Comparison of ENCODE assay signal across 9 cellular contexts in the genomic region with DNA sequence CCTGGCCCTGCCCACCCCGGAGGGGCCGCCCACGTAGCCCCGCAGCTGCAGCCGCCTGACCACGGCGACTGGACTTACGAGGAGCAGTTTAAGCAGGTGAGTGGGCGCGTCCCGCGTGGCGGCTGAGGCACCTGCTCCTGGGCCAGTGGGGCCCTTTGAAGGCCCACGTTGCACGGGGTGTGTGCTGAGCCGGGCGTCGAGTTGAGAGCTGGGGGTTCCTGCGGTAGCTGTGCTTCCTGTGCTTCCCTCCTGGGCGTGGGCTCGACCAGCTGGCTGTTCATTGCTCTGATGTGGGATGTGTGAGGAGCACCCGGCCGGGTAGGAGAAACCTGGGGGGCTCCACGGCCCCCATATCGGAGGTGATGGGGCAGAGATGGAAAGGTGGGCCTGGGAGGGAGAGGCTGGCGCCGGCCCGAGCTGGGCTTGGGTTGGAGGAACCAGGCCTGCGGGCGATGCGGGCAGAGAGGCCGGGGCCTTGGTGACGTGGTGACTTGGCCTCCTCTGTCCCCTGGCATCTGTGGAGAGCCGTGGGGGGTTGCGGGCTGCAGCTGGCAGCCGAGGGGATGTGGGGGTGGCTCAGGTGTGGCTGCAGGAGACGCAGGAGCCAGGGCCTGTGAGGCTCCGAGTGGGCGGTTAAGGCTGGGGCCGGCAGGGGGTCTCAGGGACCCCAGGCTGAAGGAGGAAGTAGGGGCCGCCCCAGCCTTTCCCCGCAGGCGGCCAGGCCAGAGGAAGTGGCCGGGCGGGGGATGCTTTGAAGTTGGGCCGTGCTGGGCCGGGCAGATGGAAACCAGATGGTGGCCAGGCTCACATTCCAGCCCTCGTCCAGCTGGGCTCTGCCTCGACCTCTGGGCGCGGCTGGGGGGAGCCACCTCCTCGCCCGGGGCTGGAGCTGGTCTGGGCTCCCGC. TPM values are rescaled to one million over a fixed set of nuclear protein-coding genes. Genes with fewer than 3 reads are reported as not detected.
A peak's percentile ranks its signal among the peaks of the same experiment; 100 is the strongest.
DNase-seq lines count a peak whose midpoint lies in the region; ATAC-seq, FAIRE-seq and TF ChIP-seq lines count a peak whose summit lies in the region.
"Had no signal": no experiment of that assay in that cellular context is flagged by ENCODE, and none has a peak within 500 bp of the region (broad histone marks: within the 10 kb centered on the region; RNA-seq: fewer than 3 reads in every experiment).

No MANE protein-coding gene starts in this region.

- H3K36me3 ChIP-seq in HepG2 (replicated peaks in 1 of 2; ENCODE audit: control insufficient read depth in 1 of 2, insufficient read depth in 2 of 2, low read length in 2 of 2) (peaks cover 12 to 61% of the 10 kb centered on the region in 2 experiments; a peak in 4 of 5 replicates), upper lobe of right lung (peaks cover 8% of the 10 kb centered on the region)

- H3K4me2 ChIP-seq in HepG2 (ENCODE audit: low read depth, low read length), result peak overlapping the region; percentile 36

- peaks cover 79% of the 10 kb centered on the region for H3K79me2 ChIP-seq in HepG2 (ENCODE audit: insufficient read depth, low read length)

- peak; percentile 97 for DNase-seq in GM03348 (ENCODE audit: low spot score)
- DNase-seq in RPMI7951 (ENCODE audit: low read depth), result peak; percentile 98
- peak in 4 of 61 donors; percentile 2 to 45 (median 4) for DNase-seq in caudate nucleus (lab: John Stamatoyannopoulos, UW)
- DNase-seq in HepG2 (ENCODE audit: low spot score), result no peak
- peak; percentile 77 for DNase-seq in upper lobe of right lung
- no peak for DNase-seq in urothelium cell line (ENCODE audit: low spot score)

- H3K9me3 ChIP-seq in HepG2 (ENCODE audit: low read length) (no peaks in the 10 kb centered on the region), upper lobe of right lung (no peaks in the 10 kb centered on the region)

- TF ChIP-seq CTCF in HepG2 (CRISPR knock-in tag; IDR thresholded peaks at IDR 0.05) (peak; percentile 35), upper lobe of right lung (IDR thresholded peaks at IDR 0.05) (no peak)

- no peak for TF ChIP-seq EP300 in HepG2 (IDR thresholded peaks at IDR 0.05; ENCODE audit: low read depth in 2 of 2, low read length in 2 of 2)
- TF ChIP-seq EP300 in HepG2 (CRISPR knock-in tag; IDR thresholded peaks at IDR 0.05; ENCODE audit: borderline replicate concordance), result no peak

- no peaks in the 10 kb centered on the region for H3K27me3 ChIP-seq in HepG2 (ENCODE audit: control insufficient read depth in 1 of 2, insufficient read depth in 2 of 2, low read length in 2 of 2)
- H3K27me3 ChIP-seq in upper lobe of right lung, result no peaks in the 10 kb centered on the region

- CTCF ChIA-PET in HepG2 (lab: Yijun Ruan, JAX; ENCODE audit: low intra/inter-chr PET ratio, low total read pairs), result interaction anchor here (0.6 kb wide), 1 partner anchor 10 kb away, joined by 3 read pairs; no protein-coding TSS in a partner anchor

- H3K9ac ChIP-seq in HepG2 (ENCODE audit: insufficient read depth, low read depth, low read length), result no peak overlapping the region

- no peak overlapping the region for H2AFZ ChIP-seq in HepG2 (ENCODE audit: low read length)

- FAIRE-seq in HepG2 (lab: Jason Lieb, UNC) (no peak), urothelium cell line (lab: Jason Lieb, UNC) (no peak)

- no TSS peak for BruUV-seq in HepG2 (replicated peaks; lab: Mats Ljungman, UMichigan)

- H3K27ac ChIP-seq in caudate nucleus (ENCODE audit: low read depth, low read length), result peak overlapping the region; percentile 52
- peak overlapping the region; percentile 55 for H3K27ac ChIP-seq in HepG2 (ENCODE audit: extremely low read length, insufficient read depth, low read length)
- peak overlapping the region; percentile 72 for H3K27ac ChIP-seq in upper lobe of right lung

- ATAC-seq in HepG2 (peak; percentile 41), upper lobe of right lung (peak; percentile 34), GM21360 (IDR thresholded peaks at IDR 0.05; ENCODE audit: unreplicated experiment) (no peak), GM21825 (IDR thresholded peaks at IDR 0.05; ENCODE audit: unreplicated experiment) (no peak)

- H3K4me3 ChIP-seq in HepG2 (replicated peaks in 1 of 3; ENCODE audit: insufficient read depth in 1 of 3, low read depth in 2 of 3, low read length in 3 of 3) (peak overlapping the region in 1 of 3 experiments; percentile 37; a peak in 1 of 6 replicates), upper lobe of right lung (no peak overlapping the region)

- H3K4me1 ChIP-seq in HepG2 (ENCODE audit: insufficient read depth, low read length), result peaks cover 92% of the 10 kb centered on the region
- H3K4me1 ChIP-seq in upper lobe of right lung, result peaks cover 35% of the 10 kb centered on the region

- TF ChIP-seq RAD21 in HepG2 (CRISPR knock-in tag; IDR thresholded peaks at IDR 0.05), result no peak

- intact Hi-C loops in HepG2 (cut with micrococcal nuclease; ENCODE audit: unreplicated experiment) (loop anchor here (2.0 kb wide), 1 partner anchor 26 kb away; no protein-coding TSS in a partner anchor), upper lobe of right lung (cut with DNase I) (no loop called here)

- in situ Hi-C loops in HepG2 (cut with HindIII; ENCODE audit: extremely low pct_ligation_motif_present, low pct_unique_long_range_greater_than_20kb), result no loop called here

- POLR2A ChIA-PET in HepG2 (lab: Yijun Ruan, JAX), result interaction anchor here (0.6 to 5.6 kb wide), 10 partner anchors 9 to 52 kb away, joined by 3 to 50 read pairs (median 4); no protein-coding TSS in a partner anchor

- WGBS in HepG2 (ENCODE audit: low lambda C conversion rate), result 89% methylated on average over 20 of the region's 54 CpGs

- H4K20me1 ChIP-seq in HepG2 (ENCODE audit: insufficient read depth, low read length), result peaks cover 37% of the 10 kb centered on the region; the same call in 1 of the 2 replicates

- no peak; a peak in 1 of 4 replicates for TF ChIP-seq POLR2A in HepG2 (IDR thresholded peaks at IDR 0.05; ENCODE audit: insufficient read depth in 1 of 2, low read depth in 2 of 2, low read length in 2 of 2)

RNA-seq across cellular contexts. Expression of gene ARID3A, which starts 7.1 kb away (rescaled TPM):
- 5.3 and 5.6 TPM in 2 replicates for total RNA-seq in RPMI7951 (2014; rRNA removed; shearing (Covaris generic))
- total RNA-seq in HepG2 (2016; rRNA removed; fragmentation: Illumina TruSeq; extraction: Trizol) (53.8 and 71.3 TPM in 2 replicates), upper lobe of right lung (16.1 TPM)
- total RNA-seq in HepG2 (2016; cell fraction: cytosol; rRNA removed; fragmentation: Illumina TruSeq; extraction: Trizol; ENCODE audit: low read depth), result 26.5 and 31.5 TPM in 2 replicates
- total RNA-seq in HepG2 (2016; cell fraction: insoluble cytoplasmic fraction; rRNA removed; fragmentation: Illumina TruSeq; extraction: Trizol), result 41.5 and 68.9 TPM in 2 replicates
- 56.8 and 62.2 TPM in 2 replicates for total RNA-seq in HepG2 (2016; cell fraction: membrane; rRNA removed; fragmentation: Illumina TruSeq; extraction: Trizol)
- total RNA-seq in HepG2 (2016; cell fraction: nucleus; rRNA removed; fragmentation: Illumina TruSeq; extraction: Trizol), result 35.6 and 47.1 TPM in 2 replicates
- 77.9 and 102 TPM in 2 replicates for polyA plus RNA-seq in HepG2 (2011; rRNA removed)
- 44.7 and 68.0 TPM in 2 replicates for polyA plus RNA-seq in HepG2 (2011; cell fraction: cytosol; rRNA removed)
- 150 and 160 TPM in 2 replicates for polyA plus RNA-seq in HepG2 (2011; cell fraction: nucleus; rRNA removed)
- 78.6 and 99.3 TPM in 2 replicates for polyA plus RNA-seq in HepG2 (2012)
- 31.0 and 31.3 TPM in 2 replicates for polyA plus RNA-seq in HepG2 (2016; cell fraction: cytosol; fragmentation: Illumina TruSeq; extraction: Trizol; ENCODE audit: low read depth)
- polyA plus RNA-seq in HepG2 (2016; cell fraction: insoluble cytoplasmic fraction; fragmentation: Illumina TruSeq; extraction: Trizol; ENCODE audit: low read depth), result 58.1 and 70.4 TPM in 2 replicates
- 47.1 and 58.2 TPM in 2 replicates for polyA plus RNA-seq in HepG2 (2016; cell fraction: membrane; fragmentation: Illumina TruSeq; extraction: Trizol; ENCODE audit: low read depth)
- 76.0 and 89.6 TPM in 2 replicates for polyA plus RNA-seq in HepG2 (2016; cell fraction: nucleus; fragmentation: Illumina TruSeq; extraction: Trizol; ENCODE audit: insufficient read depth, low read depth)
- 15.5 and 299 TPM in 2 replicates for polyA minus RNA-seq in HepG2 (2011; rRNA and poly(A)+ RNA removed; ENCODE audit: low replicate concordance)
- polyA minus RNA-seq in HepG2 (2011; cell fraction: cytosol; rRNA and poly(A)+ RNA removed), result 163 and 199 TPM in 2 replicates
- polyA minus RNA-seq in HepG2 (2011; cell fraction: nucleus; rRNA and poly(A)+ RNA removed), result 48.5 and 77.1 TPM in 2 replicates

RNA-seq across cellular contexts. Expression of gene KISS1R, which starts 15.8 kb away (rescaled TPM):
- not detected in 2 replicates for total RNA-seq in RPMI7951 (2014; rRNA removed; shearing (Covaris generic))
- 3.9 and 10.2 TPM in 2 replicates for total RNA-seq in HepG2 (2016; rRNA removed; fragmentation: Illumina TruSeq; extraction: Trizol)
- 4.7 and 5.1 TPM in 2 replicates for total RNA-seq in HepG2 (2016; cell fraction: cytosol; rRNA removed; fragmentation: Illumina TruSeq; extraction: Trizol; ENCODE audit: low read depth)
- 3.2 and 9.6 TPM in 2 replicates for total RNA-seq in HepG2 (2016; cell fraction: insoluble cytoplasmic fraction; rRNA removed; fragmentation: Illumina TruSeq; extraction: Trizol)
- total RNA-seq in HepG2 (2016; cell fraction: membrane; rRNA removed; fragmentation: Illumina TruSeq; extraction: Trizol), result 7.1 and 8.6 TPM in 2 replicates
- 8.2 and 8.4 TPM in 2 replicates for total RNA-seq in HepG2 (2016; cell fraction: nucleus; rRNA removed; fragmentation: Illumina TruSeq; extraction: Trizol)
- polyA plus RNA-seq in HepG2 (2011; rRNA removed), result 1.1 and 1.5 TPM in 2 replicates
- polyA plus RNA-seq in HepG2 (2011; cell fraction: cytosol; rRNA removed), result 1.6 and 3.0 TPM in 2 replicates
- 10.4 and 11.9 TPM in 2 replicates for polyA plus RNA-seq in HepG2 (2011; cell fraction: nucleus; rRNA removed)
- 2.8 and 4.0 TPM in 2 replicates for polyA plus RNA-seq in HepG2 (2012)
- polyA plus RNA-seq in HepG2 (2016; cell fraction: cytosol; fragmentation: Illumina TruSeq; extraction: Trizol; ENCODE audit: low read depth), result 3.6 and 4.4 TPM in 2 replicates
- 4.2 and 5.9 TPM in 2 replicates for polyA plus RNA-seq in HepG2 (2016; cell fraction: insoluble cytoplasmic fraction; fragmentation: Illumina TruSeq; extraction: Trizol; ENCODE audit: low read depth)
- 4.5 and 6.0 TPM in 2 replicates for polyA plus RNA-seq in HepG2 (2016; cell fraction: membrane; fragmentation: Illumina TruSeq; extraction: Trizol; ENCODE audit: low read depth)
- polyA plus RNA-seq in HepG2 (2016; cell fraction: nucleus; fragmentation: Illumina TruSeq; extraction: Trizol; ENCODE audit: insufficient read depth, low read depth), result 15.3 and 19.1 TPM in 2 replicates
- polyA minus RNA-seq in HepG2 (2011; rRNA and poly(A)+ RNA removed; ENCODE audit: low replicate concordance), result 5.9 TPM in 1 of 2 replicates, not detected in the other
- polyA minus RNA-seq in HepG2 (2011; cell fraction: cytosol; rRNA and poly(A)+ RNA removed), result 2.4 and 3.7 TPM in 2 replicates
- polyA minus RNA-seq in HepG2 (2011; cell fraction: nucleus; rRNA and poly(A)+ RNA removed), result 0.50 and 0.77 TPM in 2 replicates
- not detected for total RNA-seq in upper lobe of right lung

RNA-seq across cellular contexts. Expression of gene R3HDM4, which starts 19.9 kb away (rescaled TPM):
- 19.7 and 29.3 TPM in 2 replicates for total RNA-seq in RPMI7951 (2014; rRNA removed; shearing (Covaris generic))
- total RNA-seq in HepG2 (2016; rRNA removed; fragmentation: Illumina TruSeq; extraction: Trizol) (21.8 and 26.2 TPM in 2 replicates), upper lobe of right lung (50.7 TPM)
- total RNA-seq in HepG2 (2016; cell fraction: cytosol; rRNA removed; fragmentation: Illumina TruSeq; extraction: Trizol; ENCODE audit: low read depth), result 17.5 and 31.0 TPM in 2 replicates
- 22.0 and 24.7 TPM in 2 replicates for total RNA-seq in HepG2 (2016; cell fraction: insoluble cytoplasmic fraction; rRNA removed; fragmentation: Illumina TruSeq; extraction: Trizol)
- total RNA-seq in HepG2 (2016; cell fraction: membrane; rRNA removed; fragmentation: Illumina TruSeq; extraction: Trizol), result 29.7 and 34.2 TPM in 2 replicates
- total RNA-seq in HepG2 (2016; cell fraction: nucleus; rRNA removed; fragmentation: Illumina TruSeq; extraction: Trizol), result 16.4 and 18.7 TPM in 2 replicates
- 26.9 and 40.4 TPM in 2 replicates for polyA plus RNA-seq in HepG2 (2011; rRNA removed)
- 30.7 and 39.0 TPM in 2 replicates for polyA plus RNA-seq in HepG2 (2011; cell fraction: cytosol; rRNA removed)
- polyA plus RNA-seq in HepG2 (2011; cell fraction: nucleus; rRNA removed), result 57.8 and 68.0 TPM in 2 replicates
- 22.6 and 31.3 TPM in 2 replicates for polyA plus RNA-seq in HepG2 (2012)
- 24.5 and 25.3 TPM in 2 replicates for polyA plus RNA-seq in HepG2 (2016; cell fraction: cytosol; fragmentation: Illumina TruSeq; extraction: Trizol; ENCODE audit: low read depth)
- polyA plus RNA-seq in HepG2 (2016; cell fraction: insoluble cytoplasmic fraction; fragmentation: Illumina TruSeq; extraction: Trizol; ENCODE audit: low read depth), result 39.3 and 43.4 TPM in 2 replicates
- polyA plus RNA-seq in HepG2 (2016; cell fraction: membrane; fragmentation: Illumina TruSeq; extraction: Trizol; ENCODE audit: low read depth), result 44.4 and 45.0 TPM in 2 replicates
- polyA plus RNA-seq in HepG2 (2016; cell fraction: nucleus; fragmentation: Illumina TruSeq; extraction: Trizol; ENCODE audit: insufficient read depth, low read depth), result 58.7 and 76.5 TPM in 2 replicates
- polyA minus RNA-seq in HepG2 (2011; rRNA and poly(A)+ RNA removed; ENCODE audit: low replicate concordance), result 15.6 and 40.4 TPM in 2 replicates
- polyA minus RNA-seq in HepG2 (2011; cell fraction: cytosol; rRNA and poly(A)+ RNA removed), result 11.7 and 15.6 TPM in 2 replicates
- 8.1 and 9.8 TPM in 2 replicates for polyA minus RNA-seq in HepG2 (2011; cell fraction: nucleus; rRNA and poly(A)+ RNA removed)

RNA-seq across cellular contexts. Expression of gene RNU6-9, which starts 39.6 kb away (rescaled TPM):
- total RNA-seq in RPMI7951 (2014; rRNA removed; shearing (Covaris generic)), result not detected in 2 replicates
- total RNA-seq in HepG2 (2016; rRNA removed; fragmentation: Illumina TruSeq; extraction: Trizol), result under 0.01 TPM in 1 of 2 replicates, not detected in the other
- under 0.01 TPM in 2 replicates for total RNA-seq in HepG2 (2016; cell fraction: cytosol; rRNA removed; fragmentation: Illumina TruSeq; extraction: Trizol; ENCODE audit: low read depth)
- under 0.01 TPM in 1 of 2 replicates, not detected in the other for total RNA-seq in HepG2 (2016; cell fraction: insoluble cytoplasmic fraction; rRNA removed; fragmentation: Illumina TruSeq; extraction: Trizol)
- total RNA-seq in HepG2 (2016; cell fraction: membrane; rRNA removed; fragmentation: Illumina TruSeq; extraction: Trizol), result under 0.01 TPM in 1 of 2 replicates, not detected in the other
- not detected in 2 replicates for total RNA-seq in HepG2 (2016; cell fraction: nucleus; rRNA removed; fragmentation: Illumina TruSeq; extraction: Trizol)
- not detected in 2 replicates for polyA plus RNA-seq in HepG2 (2011; rRNA removed)
- not detected in 2 replicates for polyA plus RNA-seq in HepG2 (2011; cell fraction: cytosol; rRNA removed)
- not detected in 2 replicates for polyA plus RNA-seq in HepG2 (2011; cell fraction: nucleus; rRNA removed)
- polyA plus RNA-seq in HepG2 (2012), result not detected in 2 replicates
- polyA plus RNA-seq in HepG2 (2016; cell fraction: cytosol; fragmentation: Illumina TruSeq; extraction: Trizol; ENCODE audit: low read depth), result not detected in 2 replicates
- not detected in 2 replicates for polyA plus RNA-seq in HepG2 (2016; cell fraction: insoluble cytoplasmic fraction; fragmentation: Illumina TruSeq; extraction: Trizol; ENCODE audit: low read depth)
- polyA plus RNA-seq in HepG2 (2016; cell fraction: membrane; fragmentation: Illumina TruSeq; extraction: Trizol; ENCODE audit: low read depth), result not detected in 2 replicates
- polyA plus RNA-seq in HepG2 (2016; cell fraction: nucleus; fragmentation: Illumina TruSeq; extraction: Trizol; ENCODE audit: insufficient read depth, low read depth), result not detected in 2 replicates
- polyA minus RNA-seq in HepG2 (2011; rRNA and poly(A)+ RNA removed; ENCODE audit: low replicate concordance), result under 0.01 TPM in 1 of 2 replicates, not detected in the other
- under 0.01 TPM in 1 of 2 replicates, not detected in the other for polyA minus RNA-seq in HepG2 (2011; cell fraction: cytosol; rRNA and poly(A)+ RNA removed)
- not detected in 2 replicates for polyA minus RNA-seq in HepG2 (2011; cell fraction: nucleus; rRNA and poly(A)+ RNA removed)
- total RNA-seq in upper lobe of right lung, result not detected
- total RNA-seq: lower leg skin had no signal

RNA-seq across cellular contexts. Expression of gene MED16, which starts 39.9 kb away (rescaled TPM):
- total RNA-seq in RPMI7951 (2014; rRNA removed; shearing (Covaris generic)), result 15.1 and 16.5 TPM in 2 replicates
- total RNA-seq in HepG2 (2016; rRNA removed; fragmentation: Illumina TruSeq; extraction: Trizol) (14.8 and 18.4 TPM in 2 replicates), upper lobe of right lung (51.8 TPM)
- 6.4 and 6.7 TPM in 2 replicates for total RNA-seq in HepG2 (2016; cell fraction: cytosol; rRNA removed; fragmentation: Illumina TruSeq; extraction: Trizol; ENCODE audit: low read depth)
- 14.0 and 16.4 TPM in 2 replicates for total RNA-seq in HepG2 (2016; cell fraction: insoluble cytoplasmic fraction; rRNA removed; fragmentation: Illumina TruSeq; extraction: Trizol)
- 12.3 and 14.3 TPM in 2 replicates for total RNA-seq in HepG2 (2016; cell fraction: membrane; rRNA removed; fragmentation: Illumina TruSeq; extraction: Trizol)
- 11.3 and 13.2 TPM in 2 replicates for total RNA-seq in HepG2 (2016; cell fraction: nucleus; rRNA removed; fragmentation: Illumina TruSeq; extraction: Trizol)
- polyA plus RNA-seq in HepG2 (2011; rRNA removed), result 13.3 and 16.9 TPM in 2 replicates
- 17.9 and 30.0 TPM in 2 replicates for polyA plus RNA-seq in HepG2 (2011; cell fraction: cytosol; rRNA removed)
- 45.6 and 56.5 TPM in 2 replicates for polyA plus RNA-seq in HepG2 (2011; cell fraction: nucleus; rRNA removed)
- 19.2 and 24.7 TPM in 2 replicates for polyA plus RNA-seq in HepG2 (2012)
- 7.2 and 8.1 TPM in 2 replicates for polyA plus RNA-seq in HepG2 (2016; cell fraction: cytosol; fragmentation: Illumina TruSeq; extraction: Trizol; ENCODE audit: low read depth)
- polyA plus RNA-seq in HepG2 (2016; cell fraction: insoluble cytoplasmic fraction; fragmentation: Illumina TruSeq; extraction: Trizol; ENCODE audit: low read depth), result 21.8 and 29.1 TPM in 2 replicates
- polyA plus RNA-seq in HepG2 (2016; cell fraction: membrane; fragmentation: Illumina TruSeq; extraction: Trizol; ENCODE audit: low read depth), result 15.5 and 16.0 TPM in 2 replicates
- 24.9 and 32.1 TPM in 2 replicates for polyA plus RNA-seq in HepG2 (2016; cell fraction: nucleus; fragmentation: Illumina TruSeq; extraction: Trizol; ENCODE audit: insufficient read depth, low read depth)
- 17.7 and 77.2 TPM in 2 replicates for polyA minus RNA-seq in HepG2 (2011; rRNA and poly(A)+ RNA removed; ENCODE audit: low replicate concordance)
- 45.1 and 51.0 TPM in 2 replicates for polyA minus RNA-seq in HepG2 (2011; cell fraction: cytosol; rRNA and poly(A)+ RNA removed)
- polyA minus RNA-seq in HepG2 (2011; cell fraction: nucleus; rRNA and poly(A)+ RNA removed), result 14.5 and 15.0 TPM in 2 replicates

Comparison
In these comparisons a context has a peak if more than half of its experiments do, and no peak if none do; other contexts are left out.
1. DNase-seq: peak in GM03348 (single experiment), RPMI7951 (single experiment) and upper lobe of right lung (single experiment); none in HepG2 (single experiment) and urothelium cell line (single experiment).
2. ATAC-seq: peak in HepG2 (single experiment) and upper lobe of right lung (single experiment); none in GM21360 (single experiment) and GM21825 (single experiment).
3. Peak in every context shown above with its lines, with median percentiles within 50 percentile points of each other: H3K27ac ChIP-seq.